Comparison of ENCODE assay signal across 8 cellular contexts in the genomic region with DNA sequence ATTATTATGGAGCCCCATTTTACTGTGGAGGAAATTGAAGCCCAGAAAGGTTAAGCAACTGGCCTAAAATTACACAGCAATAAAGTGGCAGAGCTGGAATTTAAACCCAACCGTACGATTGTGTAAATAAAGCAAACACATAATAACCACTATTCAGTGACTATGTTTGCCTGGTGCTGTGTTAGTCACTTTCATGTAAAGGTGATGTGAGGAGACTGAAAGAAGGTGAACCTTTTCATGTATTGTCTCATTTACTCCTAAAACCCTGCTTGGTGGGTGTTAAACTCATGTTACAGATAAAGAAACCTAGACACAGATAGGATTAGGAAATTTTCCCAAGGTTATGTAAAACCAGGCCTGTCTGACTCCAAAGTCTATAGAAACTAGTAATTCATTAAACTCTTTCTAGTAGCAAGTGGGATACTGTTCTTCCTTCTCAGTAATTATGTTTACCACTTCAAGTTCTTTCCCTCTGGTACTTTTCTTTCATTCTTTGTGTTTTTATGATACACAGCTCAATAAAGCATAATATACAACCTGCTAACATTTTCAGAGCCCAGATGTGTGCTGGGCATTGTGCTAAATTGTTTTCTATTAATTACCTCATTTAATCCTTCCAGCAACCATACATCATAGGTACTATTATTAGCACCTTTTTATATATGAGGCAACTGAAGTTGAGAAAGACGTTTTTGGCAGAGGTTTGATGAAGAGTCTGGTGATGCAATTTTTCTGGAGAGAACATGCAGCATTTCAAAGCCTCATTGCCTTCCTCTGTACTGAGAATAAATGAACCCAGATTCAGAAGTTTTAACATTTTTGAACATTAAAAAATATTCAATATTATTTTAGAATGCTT.
DNase-seq lines count a peak whose midpoint lies in the region; ATAC-seq lines count a peak whose summit lies in the region.

No MANE protein-coding gene starts in this region.

- in situ Hi-C loops in ACHN (cut with HindIII; ENCODE audit: low pct_ligation_motif_present, low pct_unique_long_range_greater_than_20kb, low sequenced_read_pairs): no loop called here

- DNase-seq in amniotic epithelial cell (ENCODE audit: low read depth) (peak; percentile 89), midbrain (lab: John Stamatoyannopoulos, UW) (peak; percentile 25), NCI-H1092 treated with DMSO at 0.1 percent for 48 hours (lab: John Stamatoyannopoulos, UW) (no peak), T-helper 2 cell (no peak), ACHN (no peak), GDM1 (lab: John Stamatoyannopoulos, UW) (no peak)

- ATAC-seq in GM19043 (IDR thresholded peaks at IDR 0.05; ENCODE audit: low read depth, unreplicated experiment) (peak; percentile 13), HG03135 (IDR thresholded peaks at IDR 0.05; ENCODE audit: unreplicated experiment) (peak; percentile 10)

Comparison
In these comparisons a context has a peak if more than half of its experiments do, and no peak if none do; other contexts are left out.
1. DNase-seq: peak in amniotic epithelial cell (single experiment) and midbrain (single experiment); none in NCI-H1092 treated with DMSO at 0.1 percent for 48 hours (single experiment), T-helper 2 cell (0 of 5), ACHN (single experiment) and GDM1 (single experiment).